Comparison of ENCODE assay signal across 16 cellular contexts in genomic region chr1:103516283-103516682, GRCh38.
"Had no signal": no experiment of that assay in that cellular context is flagged by ENCODE, and none has a peak within 500 bp of the region (broad histone marks: within the 10 kb centered on the region; RNA-seq: fewer than 3 reads in every experiment).

No MANE protein-coding gene starts in this region.

- H3K36me3 ChIP-seq: prostate gland, right atrium auricular region, thoracic aorta, upper lobe of left lung had no signal

- H3K9me3 ChIP-seq: prostate gland, thoracic aorta, upper lobe of left lung had no signal

- H3K27me3 ChIP-seq: hepatocyte, right atrium auricular region, upper lobe of left lung had no signal

- H3K4me1 ChIP-seq: prostate gland, right atrium auricular region had no signal

- H3K27ac Mint-ChIP-seq: activated CD4-positive, alpha-beta T cell treated with anti-CD3 and anti-CD28 coated beads, Interleukin-2, amount 10 ng/mL, durations not matched to agents 7 days and 5 days; effector memory CD8-positive, alpha-beta T cell; naive thymus-derived CD8-positive, alpha-beta T cell; T-cell; WTC11 had no signal

- H3K27me3 Mint-ChIP-seq: activated CD4-positive, alpha-beta T cell treated with anti-CD3 and anti-CD28 coated beads, Interleukin-2, amount 10 ng/mL, durations not matched to agents 7 days and 5 days; effector memory CD8-positive, alpha-beta T cell; naive thymus-derived CD8-positive, alpha-beta T cell; T-cell had no signal

- H3K4me3 Mint-ChIP-seq: activated CD4-positive, alpha-beta T cell treated with anti-CD3 and anti-CD28 coated beads, Interleukin-2, amount 10 ng/mL, durations not matched to agents 7 days and 5 days; effector memory CD8-positive, alpha-beta T cell; naive thymus-derived CD8-positive, alpha-beta T cell; T-cell; WTC11 had no signal

- H3K27ac ChIP-seq: hepatocyte, prostate gland, right atrium auricular region, SK-N-MC, thoracic aorta, upper lobe of left lung had no signal

- H3K79me2 ChIP-seq: hepatocyte had no signal

- ATAC-seq: effector memory CD8-positive, alpha-beta T cell; left cardiac atrium; naive thymus-derived CD8-positive, alpha-beta T cell; T-cell; WTC11 had no signal

- DNase-seq: activated CD4-positive, alpha-beta T cell treated with anti-CD3 and anti-CD28 coated beads, Interleukin-2, amount 10 ng/mL, durations not matched to agents 7 days and 5 days; activated gamma-delta T cell treated with Interleukin-2 at 50 U/mL for 16 hours; effector memory CD8-positive, alpha-beta T cell; left cardiac atrium; naive thymus-derived CD8-positive, alpha-beta T cell; stimulated activated CD4-positive, alpha-beta T cell treated with anti-CD3 and anti-CD28 coated beads, Interleukin-12 subunit alpha, Interleukin-12 subunit beta, amount 100 ng/mL, for 4 hours; stimulated activated CD4-positive, alpha-beta T cell treated with anti-CD3 and anti-CD28 coated beads, Interleukin-1b, Interleukin-23, amount 100 ng/mL, for 48 hours; stimulated activated CD8-positive, alpha-beta memory T cell treated with anti-CD3 and anti-CD28 coated beads, Interleukin-4, amount 100 ng/mL, for 48 hours; T-cell; upper lobe of left lung had no signal

- H2AFZ ChIP-seq: hepatocyte had no signal

- H3K9me3 Mint-ChIP-seq: effector memory CD8-positive, alpha-beta T cell had no signal

- H3K36me3 Mint-ChIP-seq: WTC11 had no signal

- H3K4me2 ChIP-seq: hepatocyte had no signal

- H3K4me3 ChIP-seq: hepatocyte, prostate gland, right atrium auricular region, SK-N-MC, thoracic aorta, upper lobe of left lung had no signal
